Comparison of ENCODE assay signal across 18 cellular contexts in the genomic region with DNA sequence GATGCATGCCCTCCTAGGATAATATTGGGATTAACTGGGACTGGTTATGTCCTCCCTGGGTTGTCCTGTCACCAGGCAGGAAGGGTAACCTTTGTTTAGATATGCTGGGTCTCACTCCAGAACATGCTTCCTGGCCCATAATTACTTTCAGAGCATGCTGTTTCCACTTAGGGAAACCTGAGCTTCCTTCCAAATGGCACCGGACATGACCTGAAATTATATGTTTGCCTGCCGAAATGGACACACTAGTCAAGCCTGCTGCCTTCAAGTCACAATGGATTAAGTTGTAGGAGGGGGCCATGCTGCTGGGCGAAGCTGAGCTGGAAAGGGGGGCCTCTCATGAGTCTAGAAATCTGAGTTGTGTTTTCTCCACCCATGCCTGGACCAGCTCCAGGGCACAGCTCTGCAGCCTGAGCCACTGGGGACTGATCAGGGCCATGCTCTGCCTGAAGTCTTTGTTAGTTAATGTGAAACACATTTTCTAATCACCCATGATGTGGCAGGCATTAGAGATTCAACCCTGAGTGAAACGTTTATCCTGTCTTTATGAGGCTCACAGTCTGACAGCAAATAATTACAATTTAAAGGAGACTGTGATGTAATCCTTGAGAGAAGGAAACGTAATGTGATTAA.
A peak's percentile ranks its signal among the peaks of the same experiment; 100 is the strongest.
DNase-seq lines count a peak whose midpoint lies in the region; ATAC-seq, FAIRE-seq and TF ChIP-seq lines count a peak whose summit lies in the region.
"Had no signal": no experiment of that assay in that cellular context is flagged by ENCODE, and none has a peak within 500 bp of the region (broad histone marks: within the 10 kb centered on the region; RNA-seq: fewer than 3 reads in every experiment).

No MANE protein-coding gene starts in this region.

- H3K36me3 ChIP-seq in liver (ENCODE audit: control insufficient read depth in 4 of 4, insufficient read depth in 3 of 4, low read depth in 1 of 4, low read length in 3 of 4) (no peaks in the 10 kb centered on the region), HepG2 (replicated peaks in 1 of 2; ENCODE audit: control insufficient read depth in 1 of 2, insufficient read depth in 2 of 2, low read length in 2 of 2) (no peaks in the 10 kb centered on the region), aorta (ENCODE audit: control insufficient read depth in 1 of 2, insufficient read depth in 2 of 2, low read length in 1 of 2) (peaks cover 0 to 6% of the 10 kb centered on the region in 2 donors), lower lobe of right lung (no peaks in the 10 kb centered on the region), body of pancreas (replicated peaks in 1 of 2; ENCODE audit: insufficient read depth in 1 of 2, low read depth in 2 of 2) (no peaks in the 10 kb centered on the region)
- H3K36me3 ChIP-seq: thoracic aorta had no signal

- in situ Hi-C loops in HepG2 (cut with HindIII; ENCODE audit: extremely low pct_ligation_motif_present, low pct_unique_long_range_greater_than_20kb) = no loop called here

- no peak for TF ChIP-seq POLR2A in HepG2 (IDR thresholded peaks at IDR 0.05; ENCODE audit: insufficient read depth in 1 of 2, low read depth in 2 of 2, low read length in 2 of 2)
- no peak for TF ChIP-seq POLR2A in body of pancreas (IDR thresholded peaks at IDR 0.05)

- H3K27me3 Mint-ChIP-seq in brain = peaks cover 6% of the 10 kb centered on the region
- H3K27me3 Mint-ChIP-seq: activated naive CD8-positive, alpha-beta T cell treated with anti-CD3 and anti-CD28 coated beads, Interleukin-2, amount 50 U/mL, for 24 hours had no signal

- DNase-seq in HepG2 (ENCODE audit: low spot score) (no peak), left kidney (ENCODE audit: low read depth, low spot score) (peak; percentile 70), aorta (no peak), HTR-8/SVneo (ENCODE audit: insufficient read length, low spot score) (no peak), lower lobe of right lung (no peak), body of pancreas (no peak)
- DNase-seq: activated CD4-positive, alpha-beta T cell treated with anti-CD3 and anti-CD28 coated beads, Interleukin-2, amount 50 U/mL, for 1 hour; activated naive CD8-positive, alpha-beta T cell treated with anti-CD3 and anti-CD28 coated beads, Interleukin-2, amount 50 U/mL, for 24 hours; activated T-cell treated with anti-CD3 and anti-CD28 coated beads, Interleukin-2, amount 50 U/mL, for 48 hours; DMS79; MV-4-11; NCI-H524 treated with DMSO at 0.1 percent for 48 hours; RPMI8226 had no signal

- TF ChIP-seq CTCF in liver (IDR thresholded peaks at IDR 0.05; ENCODE audit: low read depth, low read length, missing input control) (no peak), HepG2 (CRISPR knock-in tag; IDR thresholded peaks at IDR 0.05) (no peak), brain (conservative IDR thresholded peaks at IDR 0.05) (no peak), lower lobe of right lung (IDR thresholded peaks at IDR 0.05) (no peak), body of pancreas (IDR thresholded peaks at IDR 0.05) (no peak)

- no peak for FAIRE-seq in HepG2 (lab: Jason Lieb, UNC)
- no peak for FAIRE-seq in HTR-8/SVneo (lab: Jason Lieb, UNC)

- H3K9me3 Mint-ChIP-seq in brain = peaks cover 0 to 4% (median 0%) of the 10 kb centered on the region in 5 experiments
- H3K9me3 Mint-ChIP-seq: activated naive CD8-positive, alpha-beta T cell treated with anti-CD3 and anti-CD28 coated beads, Interleukin-2, amount 50 U/mL, for 24 hours; T-helper 2 cell treated with Interferon-gamma antibody and Interleukin-4, amounts not matched to agents 5 μg/mL and 100 μg/mL, for 36 hours had no signal

- intact Hi-C loops in HepG2 (cut with micrococcal nuclease; ENCODE audit: unreplicated experiment) = no loop called here
- intact Hi-C loops in aorta (cut with DNase I) = no loop called here
- intact Hi-C loops in lower lobe of right lung (cut with DNase I) = no loop called here
- intact Hi-C loops in body of pancreas (cut with DNase I) = no loop called here

- POLR2A ChIA-PET in HepG2 (lab: Yijun Ruan, JAX) = no interaction called here

- H3K4me3 ChIP-seq in liver (ENCODE audit: low read depth in 1 of 3, low read length in 3 of 3) (no peak overlapping the region), HepG2 (replicated peaks in 1 of 3; ENCODE audit: insufficient read depth in 1 of 3, low read depth in 2 of 3, low read length in 3 of 3) (no peak overlapping the region), aorta (ENCODE audit: low read length in 2 of 2) (no peak overlapping the region), lower lobe of right lung (no peak overlapping the region), body of pancreas (no peak overlapping the region)
- H3K4me3 ChIP-seq: thoracic aorta had no signal

- no peaks in the 10 kb centered on the region for H3K79me2 ChIP-seq in HepG2 (ENCODE audit: insufficient read depth, low read length)

- peak overlapping the region; percentile 63 to 96 (median 90) for H3K27ac Mint-ChIP-seq in brain
- H3K27ac Mint-ChIP-seq: activated naive CD8-positive, alpha-beta T cell treated with anti-CD3 and anti-CD28 coated beads, Interleukin-2, amount 50 U/mL, for 24 hours; T-helper 2 cell treated with Interferon-gamma antibody and Interleukin-4, amounts not matched to agents 5 μg/mL and 100 μg/mL, for 36 hours had no signal

- no peak for TF ChIP-seq RAD21 in liver (IDR thresholded peaks at IDR 0.05)
- no peak for TF ChIP-seq RAD21 in HepG2 (CRISPR knock-in tag; IDR thresholded peaks at IDR 0.05)

- H3K27ac ChIP-seq in liver (ENCODE audit: low read depth in 1 of 2, low read length in 2 of 2) (no peak overlapping the region), HepG2 (ENCODE audit: extremely low read length, insufficient read depth, low read length) (no peak overlapping the region), aorta (ENCODE audit: low read depth in 1 of 2, low read length in 2 of 2) (peak overlapping the region in 1 of 2 donors; percentile 46), lower lobe of right lung (no peak overlapping the region), body of pancreas (no peak overlapping the region)
- H3K27ac ChIP-seq: epithelial cell of prostate had no signal

- no peaks in the 10 kb centered on the region for H3K4me1 ChIP-seq in liver (ENCODE audit: control insufficient read depth in 4 of 4, insufficient read depth in 4 of 4, low read length in 3 of 4)
- no peaks in the 10 kb centered on the region for H3K4me1 ChIP-seq in HepG2 (ENCODE audit: insufficient read depth, low read length)
- peaks cover 0 to 8% of the 10 kb centered on the region in 2 donors for H3K4me1 ChIP-seq in aorta (ENCODE audit: control insufficient read depth in 1 of 2, insufficient read depth in 2 of 2, low read length in 2 of 2)
- H3K4me1 ChIP-seq in lower lobe of right lung = peaks cover 18% of the 10 kb centered on the region
- H3K4me1 ChIP-seq in body of pancreas = no peaks in the 10 kb centered on the region

- H3K36me3 Mint-ChIP-seq in brain = no peaks in the 10 kb centered on the region

- no peaks in the 10 kb centered on the region; the same call in 1 of the 2 replicates for H4K20me1 ChIP-seq in HepG2 (ENCODE audit: insufficient read depth, low read length)

- H3K9ac ChIP-seq in liver (ENCODE audit: low read depth in 1 of 2, low read length in 2 of 2) (no peak overlapping the region), HepG2 (ENCODE audit: insufficient read depth, low read depth, low read length) (no peak overlapping the region)

- no peak for ATAC-seq in HepG2
- peak; percentile 36 for ATAC-seq in aorta (ENCODE audit: low FRiP score)
- no peak for ATAC-seq in lower lobe of right lung
- no peak for ATAC-seq in body of pancreas
- ATAC-seq: activated naive CD8-positive, alpha-beta T cell treated with anti-CD3 and anti-CD28 coated beads, Interleukin-2, amount 50 U/mL, for 24 hours had no signal

- H3K4me1 Mint-ChIP-seq in brain = peaks cover 44% of the 10 kb centered on the region

- no peak overlapping the region for H3K4me2 ChIP-seq in HepG2 (ENCODE audit: low read depth, low read length)

- WGBS in liver = 71% methylated on average over 5 of the region's 5 CpGs
- WGBS in HepG2 (ENCODE audit: low lambda C conversion rate) = 18% methylated on average over 5 of the region's 5 CpGs
- WGBS in aorta, 2 donors = 17 to 18% methylated on average over 5 of the region's 5 CpGs
- 35 to 66% methylated on average over 2 to 5 of the region's 5 CpGs for WGBS in body of pancreas, 2 donors

- H3K27me3 ChIP-seq in liver (ENCODE audit: control insufficient read depth in 4 of 4, insufficient read depth in 4 of 4, low read length in 3 of 4) = no peaks in the 10 kb centered on the region
- peaks cover 4 to 44% of the 10 kb centered on the region in 2 experiments; a peak in 3 of 5 replicates for H3K27me3 ChIP-seq in HepG2 (ENCODE audit: control insufficient read depth in 1 of 2, insufficient read depth in 2 of 2, low read length in 2 of 2)
- H3K27me3 ChIP-seq in aorta (ENCODE audit: control insufficient read depth in 1 of 2, insufficient read depth in 2 of 2, low read length in 1 of 2) = no peaks in the 10 kb centered on the region
- H3K27me3 ChIP-seq in lower lobe of right lung (ENCODE audit: low read depth) = no peaks in the 10 kb centered on the region
- no peaks in the 10 kb centered on the region for H3K27me3 ChIP-seq in body of pancreas

- CTCF ChIA-PET in HepG2 (lab: Yijun Ruan, JAX; ENCODE audit: low intra/inter-chr PET ratio, low total read pairs) = no interaction called here

- TF ChIP-seq EP300 in HepG2 (IDR thresholded peaks at IDR 0.05; ENCODE audit: low read depth in 2 of 2, low read length in 2 of 2) = no peak
- no peak for TF ChIP-seq EP300 in HepG2 (CRISPR knock-in tag; IDR thresholded peaks at IDR 0.05; ENCODE audit: borderline replicate concordance)

- no peak overlapping the region for H2AFZ ChIP-seq in HepG2 (ENCODE audit: low read length)

- H3K9me3 ChIP-seq in liver (ENCODE audit: control insufficient read depth in 4 of 4, low read length in 3 of 4) = no peaks in the 10 kb centered on the region
- no peaks in the 10 kb centered on the region for H3K9me3 ChIP-seq in HepG2 (ENCODE audit: low read length)
- no peaks in the 10 kb centered on the region for H3K9me3 ChIP-seq in aorta (ENCODE audit: control insufficient read depth, low read length)
- no peaks in the 10 kb centered on the region for H3K9me3 ChIP-seq in lower lobe of right lung
- H3K9me3 ChIP-seq in body of pancreas = no peaks in the 10 kb centered on the region
- H3K9me3 ChIP-seq: thoracic aorta had no signal

- no TSS peak for BruUV-seq in HepG2 (replicated peaks; lab: Mats Ljungman, UMichigan)

- peak overlapping the region in 2 of 5 experiments; percentile 12 to 16 for H3K4me3 Mint-ChIP-seq in brain
- H3K4me3 Mint-ChIP-seq: activated naive CD8-positive, alpha-beta T cell treated with anti-CD3 and anti-CD28 coated beads, Interleukin-2, amount 50 U/mL, for 24 hours; T-helper 2 cell treated with Interferon-gamma antibody and Interleukin-4, amounts not matched to agents 5 μg/mL and 100 μg/mL, for 36 hours had no signal

TF ChIP-seq in HepG2, 621 proteins besides CTCF, POLR2A, EP300 and RAD21 (continues in another document):
- no peak for TF ChIP-seq SAP130 (CRISPR knock-in tag; IDR thresholded peaks at IDR 0.05; ENCODE audit: low read depth)
